ENCODE assay signal across 11 cellular contexts in genomic region chr4:82801910-82802521, GRCh38. TPM values are rescaled to one million over a fixed set of nuclear protein-coding genes. Genes with fewer than 3 reads are reported as not detected.
DNase-seq lines count a peak whose midpoint lies in the region; ATAC-seq lines count a peak whose summit lies in the region.
"Had no signal": no experiment of that assay in that cellular context is flagged by ENCODE, and none has a peak within 500 bp of the region (broad histone marks: within the 10 kb centered on the region; RNA-seq: fewer than 3 reads in every experiment).

No MANE protein-coding gene starts in this region.

- no peak overlapping the region for H3K23ac ChIP-seq in mesenchymal stem cell (ENCODE audit: low read length in 2 of 2)

- no peak overlapping the region for H2BK12ac ChIP-seq in mesenchymal stem cell (ENCODE audit: low read length in 2 of 2)

- H2BK15ac ChIP-seq in mesenchymal stem cell (ENCODE audit: low read depth, poor library complexity, severe bottlenecking): no peak overlapping the region

- no peak overlapping the region for H3K4me2 ChIP-seq in mesenchymal stem cell (ENCODE audit: low read length, poor library complexity, severe bottlenecking)

- H3K27ac ChIP-seq in mesenchymal stem cell (ENCODE audit: low read length, poor library complexity, severe bottlenecking): no peak overlapping the region
- H3K27ac ChIP-seq: HL-60, SK-N-MC had no signal

- no peak overlapping the region for H3K14ac ChIP-seq in mesenchymal stem cell (ENCODE audit: low read length in 2 of 2)

- peak; percentile 7 for DNase-seq in DMS53 treated with DMSO at 0.1 percent for 48 hours (lab: John Stamatoyannopoulos, UW; ENCODE audit: unreplicated experiment)
- peak; percentile 62 for DNase-seq in HT-29 (ENCODE audit: low spot score)
- DNase-seq in astrocyte of the hippocampus (ENCODE audit: low read depth, low spot score): peak; percentile 48
- peak; percentile 33 for DNase-seq in mesenchymal stem cell
- DNase-seq in iPS-NIHi11 (ENCODE audit: low spot score): no peak
- DNase-seq in NCI-H2029 treated with DMSO at 0.1 percent for 48 hours (lab: John Stamatoyannopoulos, UW): no peak
- DNase-seq in activated CD4-positive, alpha-beta T cell treated with anti-CD3 and anti-CD28 coated beads for 1 hour: no peak
- DNase-seq: activated naive CD8-positive, alpha-beta T cell treated with anti-CD3 and anti-CD28 coated beads, Interleukin-2, amount 10 ng/mL, durations not matched to agents 7 days and 5 days had no signal

- no peak overlapping the region for H4K91ac ChIP-seq in mesenchymal stem cell (ENCODE audit: low read length)

- ATAC-seq in HG02973 (IDR thresholded peaks at IDR 0.05; ENCODE audit: unreplicated experiment): no peak

- H2AFZ ChIP-seq in mesenchymal stem cell (ENCODE audit: low read depth, low read length): no peak overlapping the region

- H3K4me1 ChIP-seq in mesenchymal stem cell (ENCODE audit: control insufficient read depth, insufficient read depth, low read depth, low read length): peaks cover 7% of the 10 kb centered on the region

- H2AK5ac ChIP-seq in mesenchymal stem cell (ENCODE audit: low read length, severe bottlenecking): no peak overlapping the region

- no peaks in the 10 kb centered on the region for H3K9me3 ChIP-seq in mesenchymal stem cell (ENCODE audit: control insufficient read depth, low read length)

- no peak overlapping the region for H3K4ac ChIP-seq in mesenchymal stem cell (ENCODE audit: low read depth in 1 of 2, low read length in 2 of 2)

- H3K4me3 ChIP-seq in mesenchymal stem cell (ENCODE audit: insufficient read depth in 1 of 2, low read depth in 1 of 2, low read length in 2 of 2): no peak overlapping the region
- H3K4me3 ChIP-seq: SK-N-MC had no signal

- no peaks in the 10 kb centered on the region for H3K36me3 ChIP-seq in mesenchymal stem cell (ENCODE audit: control insufficient read depth in 1 of 2, insufficient read depth in 2 of 2, low read depth in 1 of 2, low read length in 2 of 2)

- 56% methylated on average over 1 of the region's 3 CpGs for WGBS in mesenchymal stem cell

- no peak overlapping the region for H4K8ac ChIP-seq in mesenchymal stem cell (ENCODE audit: low read length)

- H2BK120ac ChIP-seq in mesenchymal stem cell (ENCODE audit: low read depth, low read length): no peak overlapping the region

- H3K9ac ChIP-seq in mesenchymal stem cell (ENCODE audit: low read length): no peak overlapping the region

- H3K27me3 ChIP-seq in mesenchymal stem cell (ENCODE audit: control insufficient read depth in 1 of 2, insufficient read depth in 1 of 2, low read length in 2 of 2): peaks cover 0 to 13% of the 10 kb centered on the region in 2 experiments

- no peak overlapping the region for H2BK5ac ChIP-seq in mesenchymal stem cell (ENCODE audit: low read depth, low read length, poor library complexity, severe bottlenecking)

- peaks cover 6% of the 10 kb centered on the region for H3K79me1 ChIP-seq in mesenchymal stem cell (replicated peaks; ENCODE audit: low read length, poor library complexity, severe bottlenecking)

- H3K18ac ChIP-seq in mesenchymal stem cell (ENCODE audit: low read depth in 1 of 2, low read length in 2 of 2): no peak overlapping the region

RNA-seq across cellular contexts. Expression of gene SCD5, which starts 3.4 kb away (rescaled TPM):
- total RNA-seq in HT-29 (2014; rRNA removed; shearing (Covaris generic)): 0.13 and 0.18 TPM in 2 replicates
- 5.9 TPM for polyA plus RNA-seq in mesenchymal stem cell (2013, experiment 1 of 2)
- polyA plus RNA-seq in mesenchymal stem cell (2013, experiment 2 of 2): 6.0 TPM

Comparison
In these comparisons a context has a peak if more than half of its experiments do, and no peak if none do; other contexts are left out.
1. DNase-seq: peak in DMS53 treated with DMSO at 0.1 percent for 48 hours (single experiment), HT-29 (single experiment), astrocyte of the hippocampus (single experiment) and mesenchymal stem cell (single experiment); none in iPS-NIHi11 (single experiment), NCI-H2029 treated with DMSO at 0.1 percent for 48 hours (single experiment) and activated CD4-positive, alpha-beta T cell treated with anti-CD3 and anti-CD28 coated beads for 1 hour (single experiment).